Comparison of ENCODE assay signal across 1 cellular context in the genomic region with DNA sequence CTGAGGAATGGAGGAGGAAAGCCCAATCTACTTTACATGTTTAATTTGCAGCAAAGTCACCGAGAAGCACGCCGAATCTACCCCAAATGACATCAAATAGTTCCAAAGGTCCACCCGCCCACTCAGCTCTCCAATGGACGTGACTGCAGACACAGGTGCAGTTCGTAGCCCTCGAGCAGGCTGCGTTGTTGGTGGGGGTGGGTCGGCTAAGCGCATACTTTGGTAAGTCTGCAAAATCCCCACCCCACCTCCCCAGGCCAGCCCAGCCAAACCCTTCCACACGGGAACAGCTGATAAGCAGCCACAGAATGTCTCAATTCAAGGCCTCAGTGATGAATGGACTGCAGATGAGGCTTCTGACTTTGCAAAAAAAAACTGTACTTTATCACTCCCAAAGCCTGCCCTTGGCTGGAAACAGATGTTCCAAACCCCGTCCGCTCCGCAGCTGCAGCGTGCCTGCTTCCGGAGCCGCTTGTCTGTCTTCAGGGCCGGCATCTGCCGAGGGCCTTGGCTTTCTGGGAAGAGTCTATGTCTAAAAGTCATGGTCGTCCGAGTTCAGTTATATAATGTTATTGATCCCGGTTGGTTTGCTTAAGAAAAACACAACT.
TF ChIP-seq lines count a peak whose summit lies in the region.

No MANE protein-coding gene starts in this region.

TF ChIP-seq in K562, 482 proteins besides CTCF, POLR2A, EP300 and RAD21 (continued from another document):
- TF ChIP-seq HINFP (tag; conservative IDR thresholded peaks at IDR 0.05; ENCODE audit: low read depth) (peak; percentile 86), ZNF354B (CRISPR knock-in tag; IDR thresholded peaks at IDR 0.05) (no peak), ZNF445 (CRISPR knock-in tag; IDR thresholded peaks at IDR 0.05; ENCODE audit: low read depth) (0 out of 2 replicates have a peak, but pooled peaks have one; percentile 26), SRF (CRISPR knock-in tag; IDR thresholded peaks at IDR 0.05) (no peak), GABPB2 (CRISPR knock-in tag; conservative IDR thresholded peaks at IDR 0.05) (no peak), SNRNP70 (optimal IDR thresholded peaks at IDR 0.05; ENCODE audit: low read depth, low read length) (no peak), ZNF384 (IDR thresholded peaks at IDR 0.05; ENCODE audit: low read depth, low read length) (peak; percentile 95), ZNF589 (CRISPR knock-in tag; IDR thresholded peaks at IDR 0.05; ENCODE audit: low read depth) (peak; percentile 99), HDAC1 (IDR thresholded peaks at IDR 0.05) (peak in 1 of 2 experiments; percentile 90; a peak in 2 of 4 replicates), CBFA2T3 (IDR thresholded peaks at IDR 0.05) (peak; percentile 99), ZNF24 (IDR thresholded peaks at IDR 0.05) (peak; percentile 87)
- TF ChIP-seq, protein P1, sequence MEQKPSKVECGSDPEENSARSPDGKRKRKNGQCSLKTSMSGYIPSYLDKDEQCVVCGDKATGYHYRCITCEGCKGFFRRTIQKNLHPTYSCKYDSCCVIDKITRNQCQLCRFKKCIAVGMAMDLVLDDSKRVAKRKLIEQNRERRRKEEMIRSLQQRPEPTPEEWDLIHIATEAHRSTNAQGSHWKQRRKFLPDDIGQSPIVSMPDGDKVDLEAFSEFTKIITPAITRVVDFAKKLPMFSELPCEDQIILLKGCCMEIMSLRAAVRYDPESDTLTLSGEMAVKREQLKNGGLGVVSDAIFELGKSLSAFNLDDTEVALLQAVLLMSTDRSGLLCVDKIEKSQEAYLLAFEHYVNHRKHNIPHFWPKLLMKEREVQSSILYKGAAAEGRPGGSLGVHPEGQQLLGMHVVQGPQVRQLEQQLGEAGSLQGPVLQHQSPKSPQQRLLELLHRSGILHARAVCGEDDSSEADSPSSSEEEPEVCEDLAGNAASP (IDR thresholded peaks at IDR 0.05), result no peak
TF ChIP-seq in K562: peak in this region for 182.
